Comparison of ENCODE assay signal across 1 cellular context in the genomic region with DNA sequence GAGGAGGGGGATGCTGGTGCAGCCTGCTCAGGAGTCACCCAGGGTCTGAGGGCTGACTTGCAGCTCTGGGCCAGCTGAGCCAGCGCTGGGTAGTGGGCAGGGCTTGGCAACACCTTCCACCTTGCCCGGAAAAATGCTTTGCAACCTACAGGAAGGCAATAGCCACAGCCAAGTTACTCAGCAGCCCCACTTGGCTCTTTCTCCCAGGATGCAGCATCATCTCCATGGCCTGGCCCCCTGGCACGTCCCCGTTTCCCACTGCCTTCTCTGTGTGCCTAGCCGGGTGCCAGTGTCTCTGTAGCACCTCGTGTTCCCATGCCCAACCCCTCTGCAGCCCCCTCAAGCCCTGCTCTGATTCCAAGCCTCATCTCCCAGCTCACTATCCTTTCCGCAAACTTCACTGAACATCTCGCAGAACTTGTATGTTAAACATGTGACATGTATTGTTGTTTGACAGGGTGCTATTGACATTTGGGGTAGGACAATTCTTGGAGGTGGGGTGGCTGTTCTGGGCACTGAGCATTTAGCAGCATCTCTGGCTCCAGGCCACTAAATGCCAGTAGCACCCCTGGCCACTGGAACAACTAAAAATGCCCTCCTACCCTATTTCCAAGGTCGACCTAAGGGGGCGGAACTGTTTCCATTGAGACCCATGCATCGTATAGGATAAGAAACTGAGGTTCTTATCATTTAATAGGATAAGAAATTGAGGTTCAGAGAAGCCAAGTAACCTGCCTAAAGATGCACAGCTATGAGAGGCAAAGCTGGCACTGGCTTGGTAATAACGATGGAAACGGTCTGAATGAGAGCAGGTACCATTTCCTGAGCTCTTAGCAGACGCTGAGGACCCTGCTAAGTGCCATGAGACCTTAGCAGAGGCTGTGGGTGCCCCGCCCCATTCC.
TF ChIP-seq lines count a peak whose summit lies in the region.

No MANE protein-coding gene starts in this region.

TF ChIP-seq in SK-N-SH, 30 proteins besides CTCF, POLR2A, EP300 and RAD21 (continued from another document):
- TF ChIP-seq PBX3 (IDR thresholded peaks at IDR 0.05), result no peak
- TF ChIP-seq ELF1 (IDR thresholded peaks at IDR 0.05), result no peak
- TF ChIP-seq FOXJ3 (CRISPR knock-in tag; IDR thresholded peaks at IDR 0.05), result no peak
- TF ChIP-seq CHD2 (IDR thresholded peaks at IDR 0.05; ENCODE audit: low read length, partially characterized antibody), result no peak
- TF ChIP-seq YY1 (IDR thresholded peaks at IDR 0.05; ENCODE audit: low read depth), result no peak
- TF ChIP-seq, protein P1, sequence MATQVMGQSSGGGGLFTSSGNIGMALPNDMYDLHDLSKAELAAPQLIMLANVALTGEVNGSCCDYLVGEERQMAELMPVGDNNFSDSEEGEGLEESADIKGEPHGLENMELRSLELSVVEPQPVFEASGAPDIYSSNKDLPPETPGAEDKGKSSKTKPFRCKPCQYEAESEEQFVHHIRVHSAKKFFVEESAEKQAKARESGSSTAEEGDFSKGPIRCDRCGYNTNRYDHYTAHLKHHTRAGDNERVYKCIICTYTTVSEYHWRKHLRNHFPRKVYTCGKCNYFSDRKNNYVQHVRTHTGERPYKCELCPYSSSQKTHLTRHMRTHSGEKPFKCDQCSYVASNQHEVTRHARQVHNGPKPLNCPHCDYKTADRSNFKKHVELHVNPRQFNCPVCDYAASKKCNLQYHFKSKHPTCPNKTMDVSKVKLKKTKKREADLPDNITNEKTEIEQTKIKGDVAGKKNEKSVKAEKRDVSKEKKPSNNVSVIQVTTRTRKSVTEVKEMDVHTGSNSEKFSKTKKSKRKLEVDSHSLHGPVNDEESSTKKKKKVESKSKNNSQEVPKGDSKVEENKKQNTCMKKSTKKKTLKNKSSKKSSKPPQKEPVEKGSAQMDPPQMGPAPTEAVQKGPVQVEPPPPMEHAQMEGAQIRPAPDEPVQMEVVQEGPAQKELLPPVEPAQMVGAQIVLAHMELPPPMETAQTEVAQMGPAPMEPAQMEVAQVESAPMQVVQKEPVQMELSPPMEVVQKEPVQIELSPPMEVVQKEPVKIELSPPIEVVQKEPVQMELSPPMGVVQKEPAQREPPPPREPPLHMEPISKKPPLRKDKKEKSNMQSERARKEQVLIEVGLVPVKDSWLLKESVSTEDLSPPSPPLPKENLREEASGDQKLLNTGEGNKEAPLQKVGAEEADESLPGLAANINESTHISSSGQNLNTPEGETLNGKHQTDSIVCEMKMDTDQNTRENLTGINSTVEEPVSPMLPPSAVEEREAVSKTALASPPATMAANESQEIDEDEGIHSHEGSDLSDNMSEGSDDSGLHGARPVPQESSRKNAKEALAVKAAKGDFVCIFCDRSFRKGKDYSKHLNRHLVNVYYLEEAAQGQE (IDR thresholded peaks at IDR 0.05; ENCODE audit: low read depth, low read length), result no peak
- TF ChIP-seq GABPA (IDR thresholded peaks at IDR 0.05; ENCODE audit: low read depth), result no peak
- no peak for TF ChIP-seq MXI1 (IDR thresholded peaks at IDR 0.05; ENCODE audit: low read depth, low read length)
- TF ChIP-seq SMC3 (IDR thresholded peaks at IDR 0.05; ENCODE audit: low read depth, low read length), result no peak
- no peak for TF ChIP-seq TCF12 (IDR thresholded peaks at IDR 0.05)
- TF ChIP-seq SIN3A (IDR thresholded peaks at IDR 0.05; ENCODE audit: borderline replicate concordance, low read depth, low read length), result no peak
